In the genomic region with DNA sequence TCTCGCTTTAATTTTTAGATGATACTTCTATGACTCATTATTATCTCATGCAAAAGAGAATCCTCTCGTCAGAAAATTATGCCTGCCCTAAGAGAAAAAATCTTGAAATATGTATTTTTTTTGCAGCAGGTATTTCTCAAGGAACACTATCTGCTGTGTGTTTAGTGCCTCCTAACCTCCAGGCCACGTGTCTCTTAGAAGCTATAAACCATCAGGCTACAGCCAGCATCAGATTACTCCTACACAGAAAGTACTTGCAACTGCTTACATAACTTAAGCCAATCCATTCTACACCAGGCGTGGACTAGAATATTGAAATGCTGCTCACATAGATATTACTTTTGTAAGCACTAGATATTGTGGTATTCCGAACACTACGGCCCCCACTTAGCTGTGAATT, we compare ENCODE assay signal across 17 cellular contexts.
"Had no signal": no experiment of that assay in that cellular context is flagged by ENCODE, and none has a peak within 500 bp of the region (broad histone marks: within the 10 kb centered on the region; RNA-seq: fewer than 3 reads in every experiment).

No MANE protein-coding gene starts in this region.

- H3K9me3 ChIP-seq: breast epithelium, gastrocnemius medialis, pancreas, thoracic aorta had no signal

- H3K27me3 ChIP-seq: breast epithelium, gastrocnemius medialis, heart right ventricle, neural progenitor cell, pancreas had no signal

- ATAC-seq: activated CD8-positive, alpha-beta memory T cell treated with anti-CD3 and anti-CD28 coated beads, Interleukin-2, amount 10 ng/mL, durations not matched to agents 7 days and 5 days; activated naive CD4-positive, alpha-beta T cell treated with anti-CD3 and anti-CD28 coated beads, Interleukin-2, amount 50 U/mL, for 72 hours; gastrocnemius medialis; heart right ventricle; pancreas; stimulated activated naive CD8-positive, alpha-beta T cell treated with anti-CD3 and anti-CD28 coated beads, Interleukin-15, Interleukin-2, amounts not matched to agents 100 U/mL and 50 U/mL, for 24 hours had no signal

- H3K4me1 ChIP-seq: breast epithelium, gastrocnemius medialis, heart right ventricle, neural progenitor cell, pancreas had no signal

- H3K27ac ChIP-seq: breast epithelium, gastrocnemius medialis, heart right ventricle, neural progenitor cell, pancreas, thoracic aorta had no signal

- H3K36me3 ChIP-seq: breast epithelium, gastrocnemius medialis, heart right ventricle, neural progenitor cell, pancreas, thoracic aorta had no signal

- DNase-seq: activated CD4-positive, alpha-beta T cell treated with anti-CD3 and anti-CD28 coated beads for 1 hour; activated CD4-positive, alpha-beta T cell treated with anti-CD3 and anti-CD28 coated beads, Interleukin-2, amount 50 U/mL, for 48 hours; activated CD8-positive, alpha-beta memory T cell treated with anti-CD3 and anti-CD28 coated beads, Interleukin-2, amount 10 ng/mL, durations not matched to agents 7 days and 5 days; activated effector memory CD4-positive, alpha-beta T cell treated with Interleukin-2 at 50 U/mL for 16 hours; activated T-cell treated with anti-CD3 and anti-CD28 coated beads, Interleukin-2, amount 50 U/mL, for 24 hours; anterior cingulate cortex; gastrocnemius medialis; heart right ventricle; kidney; pancreas; stimulated activated CD4-positive, alpha-beta T cell treated with anti-CD3 and anti-CD28 coated beads, Interleukin-4, amount 100 ng/mL, for 1 hour; stimulated activated CD8-positive, alpha-beta memory T cell treated with anti-CD3 and anti-CD28 coated beads, Interleukin-4, amount 100 ng/mL, for 48 hours; stimulated activated naive CD8-positive, alpha-beta T cell treated with anti-CD3 and anti-CD28 coated beads, Interleukin-15, Interleukin-2, amounts not matched to agents 100 U/mL and 50 U/mL, for 24 hours had no signal

- H3K4me2 ChIP-seq: neural progenitor cell had no signal

- H3K4me3 ChIP-seq: breast epithelium, gastrocnemius medialis, heart right ventricle, neural progenitor cell, pancreas, thoracic aorta had no signal
